1 cellular context compared by ENCODE assay signal in genomic region chr18:64993695-64994094, GRCh38.
TF ChIP-seq lines count a peak whose summit lies in the region.

No MANE protein-coding gene starts in this region.

TF ChIP-seq in H1, 55 proteins besides CTCF, POLR2A, EP300 and RAD21:
- TF ChIP-seq ASH2L (IDR thresholded peaks at IDR 0.05; ENCODE audit: low read length) (no peak), BRCA1 (IDR thresholded peaks at IDR 0.05; ENCODE audit: low read depth, low read length) (no peak), TBP (IDR thresholded peaks at IDR 0.05; ENCODE audit: low read depth, low read length) (no peak), JUND (IDR thresholded peaks at IDR 0.05; ENCODE audit: low read length) (no peak), CBX8 (IDR thresholded peaks at IDR 0.05; ENCODE audit: borderline replicate concordance, low read depth, low read length) (no peak), RFX5 (IDR thresholded peaks at IDR 0.05; ENCODE audit: borderline replicate concordance, low read depth, low read length) (no peak), RNF2 (IDR thresholded peaks at IDR 0.05; ENCODE audit: borderline replicate concordance, low read depth, low read length, missing control alignments, poor library complexity, severe bottlenecking) (no peak), YY1 (IDR thresholded peaks at IDR 0.05; ENCODE audit: low read depth, low read length) (no peak), TEAD4 (IDR thresholded peaks at IDR 0.05; ENCODE audit: low read depth, low read length) (no peak), SP2 (IDR thresholded peaks at IDR 0.05; ENCODE audit: low read length) (no peak), SP4 (IDR thresholded peaks at IDR 0.05; ENCODE audit: low read length) (no peak), BACH1 (IDR thresholded peaks at IDR 0.05; ENCODE audit: low read length) (no peak), MAFK (IDR thresholded peaks at IDR 0.05; ENCODE audit: low read depth, low read length) (no peak), EZH2 (IDR thresholded peaks at IDR 0.05; ENCODE audit: low read depth, low read length, severe bottlenecking) (no peak), CHD1 (IDR thresholded peaks at IDR 0.05; ENCODE audit: low read depth, low read length) (no peak)
